Comparison of ENCODE assay signal across 20 cellular contexts in the genomic region with DNA sequence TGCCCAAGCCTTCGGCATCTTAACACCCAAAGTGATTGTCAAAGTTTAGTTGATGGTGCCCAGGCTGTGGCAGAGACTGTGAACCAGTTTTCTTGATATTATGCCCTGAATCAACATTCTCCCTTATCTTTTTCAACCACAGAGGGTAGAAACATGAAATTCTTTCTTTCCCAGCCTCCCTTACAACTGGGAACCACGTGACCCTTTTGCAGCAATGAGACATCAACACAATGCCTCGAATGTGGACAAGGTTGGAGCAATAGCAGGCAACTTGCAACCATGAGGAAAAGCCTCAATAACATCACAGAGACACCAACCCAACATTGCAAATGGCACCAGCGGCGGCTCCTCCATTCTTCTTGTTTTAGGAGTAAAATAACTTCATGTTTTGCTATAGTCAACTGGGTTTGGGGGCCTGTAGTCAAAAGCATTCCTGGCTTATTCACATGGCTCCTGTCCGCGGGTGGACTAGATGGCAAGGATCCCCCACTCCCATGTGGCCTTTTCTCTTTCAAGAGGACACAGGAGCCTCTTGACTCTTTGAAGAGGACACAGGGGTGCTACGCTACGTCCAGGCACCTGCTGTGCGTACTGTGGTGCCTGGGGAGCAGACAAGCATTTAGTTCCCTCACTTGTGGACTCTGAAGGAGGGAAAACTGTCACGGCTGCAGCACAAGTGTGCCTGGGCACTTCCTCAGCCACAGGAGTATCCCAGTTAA.
DNase-seq lines count a peak whose midpoint lies in the region; ATAC-seq lines count a peak whose summit lies in the region.
"Had no signal": no experiment of that assay in that cellular context is flagged by ENCODE, and none has a peak within 500 bp of the region (broad histone marks: within the 10 kb centered on the region; RNA-seq: fewer than 3 reads in every experiment).

No MANE protein-coding gene starts in this region.

- peak overlapping the region; percentile 31 for H3K27ac Mint-ChIP-seq in dendritic cell treated with granulocyte-macrophage colony-stimulating factor and Interleukin-4, amounts not matched to agents 40 ng/mL and 50 ng/mL, for 4 days
- H3K27ac Mint-ChIP-seq: stimulated activated memory B cell treated with anti-CD40 and anti-IgM and Interleukin-4, amounts not matched to agents 10 μg/mL and 1 μg/mL and 100 μg/mL, for 72 hours; type B pancreatic cell had no signal

- peak overlapping the region; percentile 9 for H3K4ac ChIP-seq in trophoblast cell (ENCODE audit: low read depth, low read length)

- peaks cover 0 to 2% of the 10 kb centered on the region in 2 experiments for H3K36me3 ChIP-seq in trophoblast cell (ENCODE audit: control insufficient read depth in 1 of 2, insufficient read depth in 2 of 2, low read length in 2 of 2)
- H3K36me3 ChIP-seq: SJCRH30 had no signal

- H3K36me3 Mint-ChIP-seq in dendritic cell treated with granulocyte-macrophage colony-stimulating factor and Interleukin-4, amounts not matched to agents 40 ng/mL and 50 ng/mL, for 4 days (ENCODE audit: low read depth), result peaks cover 33% of the 10 kb centered on the region
- H3K36me3 Mint-ChIP-seq: type B pancreatic cell had no signal

- peak overlapping the region; percentile 76 for H3K14ac ChIP-seq in trophoblast cell (ENCODE audit: low read length)

- WGBS in trophoblast cell (ENCODE audit: extremely low coverage, insufficient coverage, insufficient read length), result no CpG with 5 or more reads among the region's 11 CpGs

- H2BK5ac ChIP-seq in trophoblast cell (ENCODE audit: low read depth, low read length, poor library complexity), result peak overlapping the region; percentile 67

- H3K9ac ChIP-seq in trophoblast cell (ENCODE audit: low read length), result no peak overlapping the region
- H3K9ac ChIP-seq: GM23248 had no signal

- H3K9me3 ChIP-seq in trophoblast cell (ENCODE audit: insufficient read depth, low read depth, low read length), result no peaks in the 10 kb centered on the region
- H3K9me3 ChIP-seq: SJCRH30 had no signal

- intact Hi-C loops in dendritic cell treated with granulocyte-macrophage colony-stimulating factor and Interleukin-4, amounts not matched to agents 40 ng/mL and 50 ng/mL, for 4 days (cut with micrococcal nuclease), result no loop called here

- H2AK5ac ChIP-seq in trophoblast cell (ENCODE audit: low read length), result peak overlapping the region; percentile 50

- H2AFZ ChIP-seq in trophoblast cell (ENCODE audit: insufficient read depth, low read length, poor library complexity), result no peak overlapping the region
- H2AFZ ChIP-seq: GM23248 had no signal

- no peak overlapping the region for H3K4me3 ChIP-seq in trophoblast cell (ENCODE audit: low read depth, low read length)
- H3K4me3 ChIP-seq: GM23248, SJCRH30 had no signal

- no peak overlapping the region for H3K4me2 ChIP-seq in trophoblast cell (ENCODE audit: low read length)

- no peak overlapping the region for H3K4me3 Mint-ChIP-seq in dendritic cell treated with granulocyte-macrophage colony-stimulating factor and Interleukin-4, amounts not matched to agents 40 ng/mL and 50 ng/mL, for 4 days
- H3K4me3 Mint-ChIP-seq: stimulated activated memory B cell treated with anti-CD40 and anti-IgM and Interleukin-4, amounts not matched to agents 10 μg/mL and 1 μg/mL and 100 μg/mL, for 72 hours; type B pancreatic cell had no signal

- H2BK12ac ChIP-seq in trophoblast cell (ENCODE audit: low read length), result peak overlapping the region; percentile 93

- H4K91ac ChIP-seq in trophoblast cell (ENCODE audit: low read depth, low read length), result peak overlapping the region; percentile 80

- H3K9me3 Mint-ChIP-seq in dendritic cell treated with granulocyte-macrophage colony-stimulating factor and Interleukin-4, amounts not matched to agents 40 ng/mL and 50 ng/mL, for 4 days, result no peaks in the 10 kb centered on the region
- H3K9me3 Mint-ChIP-seq: stimulated activated memory B cell treated with anti-CD40 and anti-IgM and Interleukin-4, amounts not matched to agents 10 μg/mL and 1 μg/mL and 100 μg/mL, for 72 hours; type B pancreatic cell had no signal

- no peak overlapping the region for H4K8ac ChIP-seq in trophoblast cell (ENCODE audit: low read depth, low read length)

- H3K79me1 ChIP-seq in trophoblast cell (ENCODE audit: low read length), result peaks cover 29% of the 10 kb centered on the region

- peaks cover 25 to 28% of the 10 kb centered on the region in 2 experiments for H3K4me1 ChIP-seq in trophoblast cell (ENCODE audit: control insufficient read depth in 1 of 2, insufficient read depth in 2 of 2, low read length in 2 of 2)
- H3K4me1 ChIP-seq: foreskin keratinocyte had no signal

- no peak overlapping the region for H3K27ac ChIP-seq in trophoblast cell (ENCODE audit: low read depth, low read length)
- H3K27ac ChIP-seq: foreskin keratinocyte, GM23248, SJCRH30 had no signal

- H3K18ac ChIP-seq in trophoblast cell (ENCODE audit: low read length), result no peak overlapping the region

- no peak overlapping the region for H2BK120ac ChIP-seq in trophoblast cell (ENCODE audit: insufficient read depth, low read length, poor library complexity)

- no peak overlapping the region for H4K12ac ChIP-seq in trophoblast cell (ENCODE audit: low read depth, low read length)

- H3K23ac ChIP-seq in trophoblast cell (ENCODE audit: low read length), result no peak overlapping the region

- H3K4me1 Mint-ChIP-seq in dendritic cell treated with granulocyte-macrophage colony-stimulating factor and Interleukin-4, amounts not matched to agents 40 ng/mL and 50 ng/mL, for 4 days (ENCODE audit: low read depth), result peaks cover 35% of the 10 kb centered on the region

- H3K27me3 ChIP-seq in trophoblast cell (ENCODE audit: insufficient read depth, low read length), result no peaks in the 10 kb centered on the region

- ATAC-seq in GM19467 (IDR thresholded peaks at IDR 0.05; ENCODE audit: unreplicated experiment) (no peak), HG02588 (IDR thresholded peaks at IDR 0.05; ENCODE audit: unreplicated experiment) (no peak)
- ATAC-seq: foreskin keratinocyte; left ventricle myocardium superior; stimulated activated memory B cell treated with anti-CD40 and anti-IgM and Interleukin-4, amounts not matched to agents 10 μg/mL and 1 μg/mL and 100 μg/mL, for 72 hours had no signal

- H3K79me2 ChIP-seq in trophoblast cell (ENCODE audit: control insufficient read depth, insufficient read depth, low read length, poor library complexity), result peaks cover 3% of the 10 kb centered on the region

- no peaks in the 10 kb centered on the region for H3K27me3 Mint-ChIP-seq in dendritic cell treated with granulocyte-macrophage colony-stimulating factor and Interleukin-4, amounts not matched to agents 40 ng/mL and 50 ng/mL, for 4 days
- H3K27me3 Mint-ChIP-seq: stimulated activated memory B cell treated with anti-CD40 and anti-IgM and Interleukin-4, amounts not matched to agents 10 μg/mL and 1 μg/mL and 100 μg/mL, for 72 hours; type B pancreatic cell had no signal

- DNase-seq in NCI-H345 treated with DMSO at 0.1 percent for 48 hours (lab: John Stamatoyannopoulos, UW; ENCODE audit: unreplicated experiment) (peak; percentile 12), NCI-H345 (lab: John Stamatoyannopoulos, UW) (no peak), NCI-H226 (peak; percentile 69), trophoblast cell (no peak), glomerular visceral epithelial cell (ENCODE audit: extremely low spot score) (no peak)
- DNase-seq: activated CD4-positive, alpha-beta T cell treated with anti-CD3 and anti-CD28 coated beads for 1 hour; activated T-cell treated with anti-CD3 and anti-CD28 coated beads for 4 hours; foreskin keratinocyte; GM23248; Karpas-422; left ventricle myocardium superior; NCI-H1436 treated with DMSO at 0.1 percent for 48 hours; SJCRH30; small intestine; T-helper 9 cell had no signal

Comparison
In these comparisons a context has a peak if more than half of its experiments do, and no peak if none do; other contexts are left out.
1. DNase-seq: peak in NCI-H345 treated with DMSO at 0.1 percent for 48 hours (single experiment) and NCI-H226 (single experiment); none in NCI-H345 (single experiment), trophoblast cell (0 of 2) and glomerular visceral epithelial cell (single experiment).